Comparison of ENCODE assay signal across 23 cellular contexts in genomic region chr1:211478376-211478775, GRCh38. TPM values are rescaled to one million over a fixed set of nuclear protein-coding genes. Genes with fewer than 3 reads are reported as not detected.
DNase-seq lines count a peak whose midpoint lies in the region; ATAC-seq, FAIRE-seq and TF ChIP-seq lines count a peak whose summit lies in the region.
"Had no signal": no experiment of that assay in that cellular context is flagged by ENCODE, and none has a peak within 500 bp of the region (broad histone marks: within the 10 kb centered on the region; RNA-seq: fewer than 3 reads in every experiment).

No MANE protein-coding gene starts in this region.

- CTCF ChIA-PET in activated CD8-positive, alpha-beta memory T cell treated with anti-CD3 and anti-CD28 coated beads, Interleukin-2, amount 10 ng/mL, durations not matched to agents 7 days and 5 days (lab: Charles Lee) = interaction anchor here (1.0 to 5.1 kb wide), 8 partner anchors 9 to 172 kb away, joined by 3 to 44 read pairs (median 4); partner anchors contain the start of gene RD3

- peak overlapping the region; percentile 72 for H3K27ac ChIP-seq in WERI-Rb-1
- H3K27ac ChIP-seq: BLaER1 treated with 17β-estradiol and CSF1 and Interleukin-3, amounts not matched to agents 10 nM and 100 nM had no signal

- peaks cover 35% of the 10 kb centered on the region for H3K27me3 Mint-ChIP-seq in activated CD8-positive, alpha-beta memory T cell treated with anti-CD3 and anti-CD28 coated beads, Interleukin-2, amount 10 ng/mL, durations not matched to agents 7 days and 5 days
- peaks cover 7% of the 10 kb centered on the region for H3K27me3 Mint-ChIP-seq in osteocyte (ENCODE audit: unreplicated experiment)

- no peaks in the 10 kb centered on the region for H3K27me3 ChIP-seq in WERI-Rb-1 (ENCODE audit: insufficient read depth, low read depth, severe bottlenecking)
- H3K27me3 ChIP-seq: BLaER1 treated with 17β-estradiol and CSF1 and Interleukin-3, amounts not matched to agents 10 nM and 100 nM had no signal

- no peak for FAIRE-seq in HTR-8/SVneo (lab: Jason Lieb, UNC)
- FAIRE-seq: GM12878, H1, HepG2 had no signal

- no peaks in the 10 kb centered on the region for H3K36me3 Mint-ChIP-seq in activated CD8-positive, alpha-beta memory T cell treated with anti-CD3 and anti-CD28 coated beads, Interleukin-2, amount 10 ng/mL, durations not matched to agents 7 days and 5 days
- H3K36me3 Mint-ChIP-seq in osteocyte (ENCODE audit: unreplicated experiment) = no peaks in the 10 kb centered on the region
- H3K36me3 Mint-ChIP-seq: CD8-positive, alpha-beta T cell had no signal

- DNase-seq in activated CD8-positive, alpha-beta memory T cell treated with anti-CD3 and anti-CD28 coated beads for 24 hours = peak; percentile 28
- DNase-seq in activated CD8-positive, alpha-beta memory T cell treated with anti-CD3 and anti-CD28 coated beads, Interleukin-2, amount 10 ng/mL, durations not matched to agents 7 days and 5 days = no peak
- DNase-seq in WERI-Rb-1 = no peak
- peak; percentile 59 for DNase-seq in mesenteric fat pad (ENCODE audit: low spot score)
- DNase-seq in osteocyte (ENCODE audit: extremely low spot score, unreplicated experiment) = peak; percentile 65
- DNase-seq in HTR-8/SVneo (ENCODE audit: insufficient read length, low spot score) = no peak
- DNase-seq in foreskin fibroblast = no peak
- DNase-seq: 8988T, COR-L47, DMS 273 treated with DMSO at 0.1 percent for 48 hours, DMS53, DND-41, EL had no signal

- no peak overlapping the region for H3K27ac Mint-ChIP-seq in activated CD8-positive, alpha-beta memory T cell treated with anti-CD3 and anti-CD28 coated beads, Interleukin-2, amount 10 ng/mL, durations not matched to agents 7 days and 5 days
- H3K27ac Mint-ChIP-seq in osteocyte (ENCODE audit: unreplicated experiment) = no peak overlapping the region
- H3K27ac Mint-ChIP-seq: B cell; CD8-positive, alpha-beta T cell had no signal

- no peaks in the 10 kb centered on the region for H3K9me3 Mint-ChIP-seq in activated CD8-positive, alpha-beta memory T cell treated with anti-CD3 and anti-CD28 coated beads, Interleukin-2, amount 10 ng/mL, durations not matched to agents 7 days and 5 days (ENCODE audit: low read depth)
- no peaks in the 10 kb centered on the region for H3K9me3 Mint-ChIP-seq in osteocyte (ENCODE audit: unreplicated experiment)
- H3K9me3 Mint-ChIP-seq: CD8-positive, alpha-beta T cell had no signal

- H3K36me3 ChIP-seq in WERI-Rb-1 = peaks cover 62% of the 10 kb centered on the region
- H3K36me3 ChIP-seq: BLaER1 treated with 17β-estradiol and CSF1 and Interleukin-3, amounts not matched to agents 10 nM and 100 nM; HAP-1 had no signal

- no peaks in the 10 kb centered on the region for H3K9me3 ChIP-seq in WERI-Rb-1 (ENCODE audit: severe bottlenecking)
- H3K9me3 ChIP-seq: BLaER1 treated with 17β-estradiol and CSF1 and Interleukin-3, amounts not matched to agents 10 nM and 100 nM; HAP-1 had no signal

- TF ChIP-seq CTCF in WERI-Rb-1 (IDR thresholded peaks at IDR 0.05; ENCODE audit: low read depth, low read length) (no peak), osteocyte (IDR thresholded peaks at IDR 0.05) (no peak), foreskin fibroblast (IDR thresholded peaks at IDR 0.05; ENCODE audit: low read depth, low read length) (no peak)

- no peak overlapping the region for H3K4me3 ChIP-seq in WERI-Rb-1 (ENCODE audit: low read depth, low read length)
- no peak overlapping the region for H3K4me3 ChIP-seq in foreskin fibroblast (ENCODE audit: low read depth in 1 of 2, low read length in 2 of 2)
- H3K4me3 ChIP-seq: BLaER1 treated with 17β-estradiol and CSF1 and Interleukin-3, amounts not matched to agents 10 nM and 100 nM; GM12878; HAP-1 had no signal

- ATAC-seq in activated CD8-positive, alpha-beta memory T cell treated with anti-CD3 and anti-CD28 coated beads, Interleukin-2, amount 10 ng/mL, durations not matched to agents 7 days and 5 days = no peak
- ATAC-seq in HG02571 (IDR thresholded peaks at IDR 0.05; ENCODE audit: unreplicated experiment) = no peak
- ATAC-seq: CD8-positive, alpha-beta T cell; GM12878; HepG2 had no signal

- H3K4me3 Mint-ChIP-seq in activated CD8-positive, alpha-beta memory T cell treated with anti-CD3 and anti-CD28 coated beads, Interleukin-2, amount 10 ng/mL, durations not matched to agents 7 days and 5 days = no peak overlapping the region
- H3K4me3 Mint-ChIP-seq in osteocyte (ENCODE audit: unreplicated experiment) = no peak overlapping the region
- H3K4me3 Mint-ChIP-seq: B cell; CD8-positive, alpha-beta T cell had no signal

- peaks cover 2% of the 10 kb centered on the region for H3K4me1 Mint-ChIP-seq in activated CD8-positive, alpha-beta memory T cell treated with anti-CD3 and anti-CD28 coated beads, Interleukin-2, amount 10 ng/mL, durations not matched to agents 7 days and 5 days
- H3K4me1 Mint-ChIP-seq in osteocyte (ENCODE audit: unreplicated experiment) = peaks cover 3% of the 10 kb centered on the region

RNA-seq across cellular contexts. Expression of gene RD3, which starts 13.6 kb away (rescaled TPM):
- total RNA-seq in activated CD8-positive, alpha-beta memory T cell treated with anti-CD3 and anti-CD28 coated beads, Interleukin-2, amount 10 ng/mL, durations not matched to agents 7 days and 5 days = not detected
- total RNA-seq in mesenteric fat pad = 0.19 TPM
- not detected in 2 replicates for total RNA-seq in osteocyte
- total RNA-seq: A673; B cell; CD8-positive, alpha-beta T cell; G401; GM12878; HepG2 had no signal

Comparison
In these comparisons a context has a peak if more than half of its experiments do, and no peak if none do; other contexts are left out.
1. DNase-seq: peak in activated CD8-positive, alpha-beta memory T cell treated with anti-CD3 and anti-CD28 coated beads for 24 hours (single experiment), mesenteric fat pad (single experiment) and osteocyte (single experiment); none in activated CD8-positive, alpha-beta memory T cell treated with anti-CD3 and anti-CD28 coated beads, Interleukin-2, amount 10 ng/mL, durations not matched to agents 7 days and 5 days (single experiment), WERI-Rb-1 (single experiment), HTR-8/SVneo (single experiment) and foreskin fibroblast (0 of 2).